Comparison of ENCODE assay signal across 18 cellular contexts in genomic region chr11:112831041-112831440, GRCh38.
"Had no signal": no experiment of that assay in that cellular context is flagged by ENCODE, and none has a peak within 500 bp of the region (broad histone marks: within the 10 kb centered on the region; RNA-seq: fewer than 3 reads in every experiment).

No MANE protein-coding gene starts in this region.

- H3K27ac ChIP-seq: esophagus squamous epithelium, gastrocnemius medialis, heart right ventricle, left lung, lower lobe of right lung had no signal

- H3K4me1 ChIP-seq: esophagus squamous epithelium, left lung, lower lobe of right lung had no signal

- DNase-seq: cortex of kidney; effector CD8-positive, alpha-beta T cell; effector memory CD8-positive, alpha-beta T cell; esophagus squamous epithelium; foreskin fibroblast; foreskin melanocyte; gastrocnemius medialis; glutamatergic neuron; head of caudate nucleus; heart right ventricle; hippocampal formation; left cardiac atrium; left lung; left ventricle myocardium superior; lower lobe of right lung; mesenchymal stem cell; mucosa of descending colon; naive B cell had no signal

- H3K4me3 ChIP-seq: esophagus squamous epithelium, gastrocnemius medialis, heart right ventricle, left lung, lower lobe of right lung, mucosa of descending colon had no signal

- H3K36me3 ChIP-seq: esophagus squamous epithelium, gastrocnemius medialis, heart right ventricle, left lung, lower lobe of right lung had no signal

- H3K27me3 ChIP-seq: gastrocnemius medialis, heart right ventricle had no signal

- H3K9me3 ChIP-seq: esophagus squamous epithelium, gastrocnemius medialis, heart right ventricle, left lung, lower lobe of right lung, mucosa of descending colon had no signal
